Comparison of ENCODE assay signal across 2 cellular contexts in the genomic region with DNA sequence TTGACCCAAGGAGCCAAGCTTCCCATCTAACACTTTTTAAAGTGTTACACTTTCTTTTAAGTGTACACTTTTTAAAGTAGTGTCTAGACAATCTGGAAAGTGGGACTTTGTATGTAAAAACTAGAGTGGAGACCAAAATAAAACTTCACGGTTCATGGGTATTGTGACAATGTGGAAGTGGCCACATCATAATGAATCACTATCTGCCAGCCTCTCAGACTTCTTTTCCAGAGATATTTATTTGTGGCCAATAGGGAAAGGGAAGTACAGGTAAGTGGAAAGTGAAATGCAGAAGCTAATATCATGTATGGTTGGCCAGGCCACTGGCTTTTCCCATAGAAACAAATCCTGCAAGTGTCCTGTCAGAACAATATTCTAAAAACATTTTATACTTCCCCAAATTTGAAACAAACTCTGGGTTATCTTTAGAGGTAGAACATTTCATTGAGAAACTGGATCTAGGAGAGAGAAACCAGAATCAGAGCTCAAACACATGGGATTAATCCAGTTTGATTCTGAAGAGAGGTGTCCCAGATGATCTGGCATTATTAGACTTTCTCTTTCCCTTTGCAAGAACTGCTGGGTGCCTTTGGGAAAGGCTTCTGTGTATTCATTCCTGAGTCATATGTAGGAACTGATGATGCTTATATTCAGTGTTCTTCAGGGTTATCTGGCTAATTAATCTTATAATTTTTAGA.
TF ChIP-seq lines count a peak whose summit lies in the region.

No MANE protein-coding gene starts in this region.

TF ChIP-seq in A549, 52 proteins besides CTCF, POLR2A, EP300 and RAD21 (continued from another document):
- TF ChIP-seq, protein P1, sequence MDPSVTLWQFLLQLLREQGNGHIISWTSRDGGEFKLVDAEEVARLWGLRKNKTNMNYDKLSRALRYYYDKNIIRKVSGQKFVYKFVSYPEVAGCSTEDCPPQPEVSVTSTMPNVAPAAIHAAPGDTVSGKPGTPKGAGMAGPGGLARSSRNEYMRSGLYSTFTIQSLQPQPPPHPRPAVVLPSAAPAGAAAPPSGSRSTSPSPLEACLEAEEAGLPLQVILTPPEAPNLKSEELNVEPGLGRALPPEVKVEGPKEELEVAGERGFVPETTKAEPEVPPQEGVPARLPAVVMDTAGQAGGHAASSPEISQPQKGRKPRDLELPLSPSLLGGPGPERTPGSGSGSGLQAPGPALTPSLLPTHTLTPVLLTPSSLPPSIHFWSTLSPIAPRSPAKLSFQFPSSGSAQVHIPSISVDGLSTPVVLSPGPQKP (IDR thresholded peaks at IDR 0.05; ENCODE audit: low read depth, low read length): no peak
- TF ChIP-seq MAFK (IDR thresholded peaks at IDR 0.05; ENCODE audit: partially characterized antibody): no peak

TF ChIP-seq in SK-N-SH treated with all-trans-retinoic acid at 6 μM for 48 hours, 23 proteins besides CTCF, POLR2A, EP300 and RAD21 (continued from another document):
- TF ChIP-seq, protein P2, sequence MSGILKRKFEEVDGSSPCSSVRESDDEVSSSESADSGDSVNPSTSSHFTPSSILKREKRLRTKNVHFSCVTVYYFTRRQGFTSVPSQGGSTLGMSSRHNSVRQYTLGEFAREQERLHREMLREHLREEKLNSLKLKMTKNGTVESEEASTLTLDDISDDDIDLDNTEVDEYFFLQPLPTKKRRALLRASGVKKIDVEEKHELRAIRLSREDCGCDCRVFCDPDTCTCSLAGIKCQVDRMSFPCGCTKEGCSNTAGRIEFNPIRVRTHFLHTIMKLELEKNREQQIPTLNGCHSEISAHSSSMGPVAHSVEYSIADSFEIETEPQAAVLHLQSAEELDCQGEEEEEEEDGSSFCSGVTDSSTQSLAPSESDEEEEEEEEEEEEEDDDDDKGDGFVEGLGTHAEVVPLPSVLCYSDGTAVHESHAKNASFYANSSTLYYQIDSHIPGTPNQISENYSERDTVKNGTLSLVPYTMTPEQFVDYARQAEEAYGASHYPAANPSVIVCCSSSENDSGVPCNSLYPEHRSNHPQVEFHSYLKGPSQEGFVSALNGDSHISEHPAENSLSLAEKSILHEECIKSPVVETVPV (CRISPR knock-in tag; IDR thresholded peaks at IDR 0.05): no peak
- TF ChIP-seq CSDC2 (CRISPR knock-in tag; IDR thresholded peaks at IDR 0.05) (no peak), PPARA (CRISPR knock-in tag; IDR thresholded peaks at IDR 0.05; ENCODE audit: borderline replicate concordance) (no peak)
